In genomic region chr14:21099596-21099985, GRCh38 we compare ENCODE assay signal across 11 cellular contexts. TPM values are rescaled to one million over a fixed set of nuclear protein-coding genes. Genes with fewer than 3 reads are reported as not detected.
DNase-seq lines count a peak whose midpoint lies in the region; ATAC-seq and TF ChIP-seq lines count a peak whose summit lies in the region.
"Had no signal": no experiment of that assay in that cellular context is flagged by ENCODE, and none has a peak within 500 bp of the region (broad histone marks: within the 10 kb centered on the region; RNA-seq: fewer than 3 reads in every experiment).

No MANE protein-coding gene starts in this region.

- DNase-seq in T-helper 1 cell (no peak), WTC11 (ENCODE audit: low spot score) (no peak), NCI-H2227 (lab: John Stamatoyannopoulos, UW; ENCODE audit: unreplicated experiment) (no peak), NCI-H226 (no peak), anterior cingulate cortex (lab: John Stamatoyannopoulos, UW) (no peak)
- DNase-seq in stimulated activated naive CD8-positive, alpha-beta T cell treated with anti-CD3 and anti-CD28 coated beads, Interleukin-15, amount 100 ng/mL, for 72 hours, result no peak
- DNase-seq: retina, SW 1271 had no signal

- TF ChIP-seq CTCF in WTC11 (IDR thresholded peaks at IDR 0.05), result no peak

- H3K9me3 ChIP-seq in iPS-18a (ENCODE audit: control insufficient read depth, low read depth, low read length), result no peaks in the 10 kb centered on the region

- CTCF ChIA-PET in WTC11 (lab: Charles Lee), result interaction anchor here (1.0 to 7.8 kb wide), 4 partner anchors 9 to 85 kb away, joined by 3 to 120 read pairs (median 58); no protein-coding TSS in a partner anchor

- H3K4me1 Mint-ChIP-seq in T-helper 1 cell treated with Interleukin-12 subunit alpha and Interleukin-12 subunit beta and Interleukin-4 antibody, amounts not matched to agents 30 μg/mL and 1 μg/mL, for 36 hours (ENCODE audit: low read depth), result peaks cover 28% of the 10 kb centered on the region
- peaks cover 70% of the 10 kb centered on the region for H3K4me1 Mint-ChIP-seq in WTC11
- H3K4me1 Mint-ChIP-seq in stimulated activated naive CD8-positive, alpha-beta T cell treated with anti-CD3 and anti-CD28 coated beads, Interleukin-15, amount 100 ng/mL, for 72 hours, result peaks cover 42% of the 10 kb centered on the region

- peak overlapping the region; percentile 90 for H3K4me3 ChIP-seq in iPS-18a (ENCODE audit: low read length)

- peak overlapping the region; percentile 83 for H3K9ac ChIP-seq in iPS-18a (ENCODE audit: low read length)

- no peaks in the 10 kb centered on the region for H3K27me3 ChIP-seq in iPS-18a (ENCODE audit: control insufficient read depth, insufficient read depth, low read length)

- no peak overlapping the region for H3K27ac Mint-ChIP-seq in T-helper 1 cell treated with Interleukin-12 subunit alpha and Interleukin-12 subunit beta and Interleukin-4 antibody, amounts not matched to agents 30 μg/mL and 1 μg/mL, for 36 hours
- peak overlapping the region; percentile 97 for H3K27ac Mint-ChIP-seq in WTC11
- no peak overlapping the region for H3K27ac Mint-ChIP-seq in stimulated activated naive CD8-positive, alpha-beta T cell treated with anti-CD3 and anti-CD28 coated beads, Interleukin-15, amount 100 ng/mL, for 72 hours

- peak overlapping the region; percentile 83 for H3K4me3 Mint-ChIP-seq in T-helper 1 cell treated with Interleukin-12 subunit alpha and Interleukin-12 subunit beta and Interleukin-4 antibody, amounts not matched to agents 30 μg/mL and 1 μg/mL, for 36 hours
- H3K4me3 Mint-ChIP-seq in WTC11, result peak overlapping the region; percentile 90
- peak overlapping the region; percentile 84 to 93 for H3K4me3 Mint-ChIP-seq in stimulated activated naive CD8-positive, alpha-beta T cell treated with anti-CD3 and anti-CD28 coated beads, Interleukin-15, amount 100 ng/mL, for 72 hours

- POLR2A ChIA-PET in WTC11 (lab: Charles Lee), result no interaction called here

- no peaks in the 10 kb centered on the region for H3K36me3 Mint-ChIP-seq in T-helper 1 cell treated with Interleukin-12 subunit alpha and Interleukin-12 subunit beta and Interleukin-4 antibody, amounts not matched to agents 30 μg/mL and 1 μg/mL, for 36 hours (ENCODE audit: low read depth)
- no peaks in the 10 kb centered on the region for H3K36me3 Mint-ChIP-seq in WTC11

- no peaks in the 10 kb centered on the region for H3K9me3 Mint-ChIP-seq in T-helper 1 cell treated with Interleukin-12 subunit alpha and Interleukin-12 subunit beta and Interleukin-4 antibody, amounts not matched to agents 30 μg/mL and 1 μg/mL, for 36 hours
- H3K9me3 Mint-ChIP-seq in WTC11, result no peaks in the 10 kb centered on the region
- no peaks in the 10 kb centered on the region for H3K9me3 Mint-ChIP-seq in stimulated activated naive CD8-positive, alpha-beta T cell treated with anti-CD3 and anti-CD28 coated beads, Interleukin-15, amount 100 ng/mL, for 72 hours

- peaks cover 14% of the 10 kb centered on the region for H3K27me3 Mint-ChIP-seq in T-helper 1 cell treated with Interleukin-12 subunit alpha and Interleukin-12 subunit beta and Interleukin-4 antibody, amounts not matched to agents 30 μg/mL and 1 μg/mL, for 36 hours (ENCODE audit: low read depth)
- no peaks in the 10 kb centered on the region for H3K27me3 Mint-ChIP-seq in WTC11 (ENCODE audit: low read depth)
- no peaks in the 10 kb centered on the region for H3K27me3 Mint-ChIP-seq in stimulated activated naive CD8-positive, alpha-beta T cell treated with anti-CD3 and anti-CD28 coated beads, Interleukin-15, amount 100 ng/mL, for 72 hours

- H3K27ac ChIP-seq in iPS-18a (ENCODE audit: low read length), result no peak overlapping the region

- no peaks in the 10 kb centered on the region for H3K36me3 ChIP-seq in iPS-18a (ENCODE audit: control insufficient read depth, low read depth, low read length)

- H3K4me1 ChIP-seq in iPS-18a (ENCODE audit: control insufficient read depth, low read depth, low read length), result peaks cover 46% of the 10 kb centered on the region

- ATAC-seq in WTC11, result no peak
- ATAC-seq in stimulated activated naive CD8-positive, alpha-beta T cell treated with anti-CD3 and anti-CD28 coated beads, Interleukin-15, amount 100 ng/mL, for 72 hours, result no peak

TF ChIP-seq in WTC11, 78 proteins besides CTCF, POLR2A, EP300 and RAD21 (continues in another document):
- no peak for TF ChIP-seq IRF2 (CRISPR knock-in tag; IDR thresholded peaks at IDR 0.05; ENCODE audit: borderline replicate concordance, low read depth)
- no peak for TF ChIP-seq ESRRA (CRISPR knock-in tag; IDR thresholded peaks at IDR 0.05; ENCODE audit: borderline replicate concordance)
- no peak for TF ChIP-seq ATF6 (CRISPR knock-in tag; IDR thresholded peaks at IDR 0.05)
- TF ChIP-seq E2F4 (CRISPR knock-in tag; IDR thresholded peaks at IDR 0.05; ENCODE audit: borderline replicate concordance, low read depth), result no peak
- TF ChIP-seq ZNF416 (CRISPR knock-in tag; IDR thresholded peaks at IDR 0.05), result no peak
- TF ChIP-seq ELF4 (CRISPR knock-in tag; IDR thresholded peaks at IDR 0.05; ENCODE audit: low read depth), result no peak
- TF ChIP-seq ARID4B (CRISPR knock-in tag; IDR thresholded peaks at IDR 0.05; ENCODE audit: borderline replicate concordance), result no peak
- no peak for TF ChIP-seq ZNF138 (CRISPR knock-in tag; conservative IDR thresholded peaks at IDR 0.05)
- no peak for TF ChIP-seq ZNF219 (CRISPR knock-in tag; IDR thresholded peaks at IDR 0.05; ENCODE audit: borderline replicate concordance)

RNA-seq across cellular contexts. Expression of gene ZNF219, which starts 1.1 kb away (rescaled TPM):
- total RNA-seq in WTC11 (2021), result 149 to 154 TPM (median 149 TPM) in 3 replicates

RNA-seq across cellular contexts. Expression of gene TMEM253, which starts 1.3 kb away (rescaled TPM):
- 1.7 to 2.2 TPM (median 1.9 TPM) in 3 replicates for total RNA-seq in WTC11 (2021)
- total RNA-seq: dermis microvascular lymphatic vessel endothelial cell had no signal

RNA-seq across cellular contexts. Expression of gene ARHGEF40, which starts 29.5 kb away (rescaled TPM):
- 58.6 to 74.2 TPM (median 58.8 TPM) in 3 replicates for total RNA-seq in WTC11 (2021)

RNA-seq across cellular contexts. Expression of gene RNASE8, which starts 42.0 kb away (rescaled TPM):
- not detected in 3 replicates for total RNA-seq in WTC11 (2021)
- total RNA-seq: dermis microvascular lymphatic vessel endothelial cell had no signal

RNA-seq across cellular contexts. Expression of gene OR5AU1, which starts 56.3 kb away (rescaled TPM):
- not detected in 3 replicates for total RNA-seq in WTC11 (2021)
- total RNA-seq: dermis microvascular lymphatic vessel endothelial cell had no signal
